In genomic region chr3:127002195-127003174, GRCh38 we compare ENCODE assay signal across 8 cellular contexts.
A peak's percentile ranks its signal among the peaks of the same experiment; 100 is the strongest.
DNase-seq lines count a peak whose midpoint lies in the region; ATAC-seq and FAIRE-seq lines count a peak whose summit lies in the region.

No MANE protein-coding gene starts in this region.

- no peaks in the 10 kb centered on the region for H3K9me3 ChIP-seq in effector memory CD4-positive, alpha-beta T cell (ENCODE audit: control insufficient read depth, low read length)

- DNase-seq in HTR-8/SVneo (ENCODE audit: insufficient read length, low spot score), result peak; percentile 88
- peak; percentile 85 for DNase-seq in stromal cell of bone marrow (ENCODE audit: low read depth)
- no peak for DNase-seq in T-helper 9 cell
- no peak for DNase-seq in NK-92 (lab: John Stamatoyannopoulos, UW; ENCODE audit: unreplicated experiment)
- no peak for DNase-seq in effector memory CD4-positive, alpha-beta T cell

- peak; percentile 70 for FAIRE-seq in HTR-8/SVneo (lab: Jason Lieb, UNC)

- no peaks in the 10 kb centered on the region for H3K27me3 ChIP-seq in layer of hippocampus (ENCODE audit: control insufficient read depth, insufficient read depth, low read length)
- H3K27me3 ChIP-seq in effector memory CD4-positive, alpha-beta T cell (replicated peaks; ENCODE audit: control insufficient read depth, insufficient read depth, low read length, poor library complexity, severe bottlenecking), result no peaks in the 10 kb centered on the region

- H3K27ac ChIP-seq in cingulate gyrus (ENCODE audit: low read depth, low read length), result peak overlapping the region; percentile 65
- H3K27ac ChIP-seq in layer of hippocampus (ENCODE audit: low read depth, low read length), result peak overlapping the region; percentile 78
- no peak overlapping the region for H3K27ac ChIP-seq in effector memory CD4-positive, alpha-beta T cell (ENCODE audit: insufficient read depth, low read length, poor library complexity, severe bottlenecking)

- H3K36me3 ChIP-seq in effector memory CD4-positive, alpha-beta T cell (ENCODE audit: control insufficient read depth, insufficient read depth, low read length), result no peaks in the 10 kb centered on the region

- no peaks in the 10 kb centered on the region for H3K4me1 ChIP-seq in effector memory CD4-positive, alpha-beta T cell (ENCODE audit: control insufficient read depth, insufficient read depth, low read length, poor library complexity, severe bottlenecking)

- ATAC-seq in HG02623 (IDR thresholded peaks at IDR 0.05; ENCODE audit: unreplicated experiment), result no peak

- no peak overlapping the region for H3K4me3 ChIP-seq in effector memory CD4-positive, alpha-beta T cell (ENCODE audit: insufficient read depth, low read depth, low read length, poor library complexity, severe bottlenecking)

Comparison
In these comparisons a context has a peak if more than half of its experiments do, and no peak if none do; other contexts are left out.
1. DNase-seq: peak in HTR-8/SVneo (single experiment) and stromal cell of bone marrow (single experiment); none in T-helper 9 cell (single experiment), NK-92 (single experiment) and effector memory CD4-positive, alpha-beta T cell (0 of 3).